Comparison of ENCODE assay signal across 2 cellular contexts in genomic region chr2:178082646-178083045, GRCh38.
TF ChIP-seq lines count a peak whose summit lies in the region.

No MANE protein-coding gene starts in this region.

TF ChIP-seq in HEK293, 187 proteins besides CTCF, POLR2A, EP300 and RAD21:
- no peak for TF ChIP-seq ZNF157 (tag by site-specific recombination; IDR thresholded peaks at IDR 0.05)
- TF ChIP-seq ZBTB7A (tag by site-specific recombination; IDR thresholded peaks at IDR 0.05; ENCODE audit: low read depth): no peak
- TF ChIP-seq ZNF76 (tag by site-specific recombination; IDR thresholded peaks at IDR 0.05; ENCODE audit: borderline replicate concordance, low read depth): no peak
- no peak for TF ChIP-seq BCL11A (tag by site-specific recombination; IDR thresholded peaks at IDR 0.05; ENCODE audit: low read depth)
- TF ChIP-seq PRDM10 (tag by site-specific recombination; IDR thresholded peaks at IDR 0.05): peak; percentile 17; the same call in 1 of the 2 replicates
- TF ChIP-seq PRDM1 (tag by site-specific recombination; IDR thresholded peaks at IDR 0.05): 0 out of 2 replicates have a peak, but pooled peaks have one; percentile 31
- no peak for TF ChIP-seq SP2 (tag by site-specific recombination; IDR thresholded peaks at IDR 0.05)

TF ChIP-seq in K562, 482 proteins besides CTCF, POLR2A, EP300 and RAD21:
- TF ChIP-seq HMBOX1 (IDR thresholded peaks at IDR 0.05): peak; percentile 88
- no peak for TF ChIP-seq ELF2 (CRISPR knock-in tag; IDR thresholded peaks at IDR 0.05)
- TF ChIP-seq HMG20B (CRISPR knock-in tag; IDR thresholded peaks at IDR 0.05): no peak
- no peak for TF ChIP-seq ZHX1 (conservative IDR thresholded peaks at IDR 0.05; ENCODE audit: low read length)
- TF ChIP-seq ZNF12 (CRISPR knock-in tag; IDR thresholded peaks at IDR 0.05): no peak
- TF ChIP-seq TOE1 (IDR thresholded peaks at IDR 0.05; ENCODE audit: borderline replicate concordance): no peak
- no peak for TF ChIP-seq TOE1 (CRISPR knock-in tag; IDR thresholded peaks at IDR 0.05; ENCODE audit: borderline replicate concordance, low read depth)
- TF ChIP-seq MAX (CRISPR knock-in tag; IDR thresholded peaks at IDR 0.05): no peak
- TF ChIP-seq MTF1 (CRISPR knock-in tag; IDR thresholded peaks at IDR 0.05; ENCODE audit: borderline replicate concordance): no peak
- no peak for TF ChIP-seq L3MBTL2 (IDR thresholded peaks at IDR 0.05)
- peak; percentile 61 for TF ChIP-seq PRDM10 (IDR thresholded peaks at IDR 0.05; ENCODE audit: partially characterized antibody)
